In genomic region chr13:110350509-110350908, GRCh38 we compare ENCODE assay signal across 32 cellular contexts. TPM values are rescaled to one million over a fixed set of nuclear protein-coding genes. Genes with fewer than 3 reads are reported as not detected.
DNase-seq lines count a peak whose midpoint lies in the region; ATAC-seq and TF ChIP-seq lines count a peak whose summit lies in the region.
"Had no signal": no experiment of that assay in that cellular context is flagged by ENCODE, and none has a peak within 500 bp of the region (broad histone marks: within the 10 kb centered on the region; RNA-seq: fewer than 3 reads in every experiment).

No MANE protein-coding gene starts in this region.

- H3K36me3 Mint-ChIP-seq in osteocyte (ENCODE audit: unreplicated experiment), result peaks cover 15% of the 10 kb centered on the region
- H3K36me3 Mint-ChIP-seq: activated CD4-positive, alpha-beta memory T cell treated with anti-CD3 and anti-CD28 coated beads for 36 hours; activated naive CD4-positive, alpha-beta T cell treated with anti-CD3 and anti-CD28 coated beads, Interleukin-2, amount 50 U/mL, for 24 hours; immature natural killer cell; natural killer cell treated with Interleukin-12 subunit alpha and Interleukin-12 subunit beta and Interleukin-15 and Interleukin-18, amount 100 ng/mL, for 72 hours had no signal

- H3K4me1 Mint-ChIP-seq in osteocyte (ENCODE audit: unreplicated experiment), result peaks cover 88% of the 10 kb centered on the region
- H3K4me1 Mint-ChIP-seq: activated naive CD4-positive, alpha-beta T cell treated with anti-CD3 and anti-CD28 coated beads, Interleukin-2, amount 50 U/mL, for 24 hours; activated T-helper 17 cell treated with anti-CD3 and anti-CD28 coated beads, Interleukin-2, amount 50 U/mL, for 72 hours; immature natural killer cell had no signal

- no peak for TF ChIP-seq POLR2A in uterus (IDR thresholded peaks at IDR 0.05)
- no peak for TF ChIP-seq POLR2A in adrenal gland (IDR thresholded peaks at IDR 0.05)

- no peaks in the 10 kb centered on the region for H3K27me3 Mint-ChIP-seq in osteocyte (ENCODE audit: unreplicated experiment)
- H3K27me3 Mint-ChIP-seq: activated naive CD4-positive, alpha-beta T cell treated with anti-CD3 and anti-CD28 coated beads, Interleukin-2, amount 50 U/mL, for 24 hours; activated T-helper 17 cell treated with anti-CD3 and anti-CD28 coated beads, Interleukin-2, amount 50 U/mL, for 72 hours; type B pancreatic cell had no signal

- H3K27ac Mint-ChIP-seq in osteocyte (ENCODE audit: unreplicated experiment), result peak overlapping the region; percentile 82
- H3K27ac Mint-ChIP-seq: activated CD4-positive, alpha-beta memory T cell treated with anti-CD3 and anti-CD28 coated beads for 36 hours; activated T-helper 17 cell treated with anti-CD3 and anti-CD28 coated beads, Interleukin-2, amount 50 U/mL, for 72 hours; immature natural killer cell; natural killer cell treated with Interleukin-12 subunit alpha and Interleukin-12 subunit beta and Interleukin-15 and Interleukin-18, amount 100 ng/mL, for 72 hours; stimulated activated naive B cell treated with anti-CD40 and anti-IgM and Interleukin-4, amounts not matched to agents 10 μg/mL and 1 μg/mL and 100 μg/mL, for 72 hours; type B pancreatic cell had no signal

- H3K27ac ChIP-seq in WERI-Rb-1 (no peak overlapping the region), heart right ventricle (peak overlapping the region in 7 of 10 donors; percentile 13 to 76 (median 28)), uterus (peak overlapping the region; percentile 77 to 96), adrenal gland (no peak overlapping the region)
- H3K27ac ChIP-seq: C4-2B, gastrocnemius medialis had no signal

- no peak overlapping the region for H3K4me3 Mint-ChIP-seq in osteocyte (ENCODE audit: unreplicated experiment)
- H3K4me3 Mint-ChIP-seq: activated CD4-positive, alpha-beta memory T cell treated with anti-CD3 and anti-CD28 coated beads for 36 hours; activated naive CD4-positive, alpha-beta T cell treated with anti-CD3 and anti-CD28 coated beads, Interleukin-2, amount 50 U/mL, for 24 hours; activated T-helper 17 cell treated with anti-CD3 and anti-CD28 coated beads, Interleukin-2, amount 50 U/mL, for 72 hours; immature natural killer cell; natural killer cell treated with Interleukin-12 subunit alpha and Interleukin-12 subunit beta and Interleukin-15 and Interleukin-18, amount 100 ng/mL, for 72 hours; stimulated activated naive B cell treated with anti-CD40 and anti-IgM and Interleukin-4, amounts not matched to agents 10 μg/mL and 1 μg/mL and 100 μg/mL, for 72 hours; type B pancreatic cell had no signal

- DNase-seq in WERI-Rb-1, result peak; percentile 5
- DNase-seq in heart right ventricle, result no peak
- DNase-seq in osteocyte (ENCODE audit: extremely low spot score, unreplicated experiment), result no peak
- DNase-seq in uterus, result no peak
- DNase-seq in adrenal gland, result no peak
- no peak for DNase-seq in HK-2 (ENCODE audit: unreplicated experiment)
- DNase-seq: activated CD4-positive, alpha-beta memory T cell treated with anti-CD3 and anti-CD28 coated beads for 36 hours; aorta; Calu3; central memory CD4-positive, alpha-beta T cell; dermis blood vessel endothelial cell; DND-41; gastrocnemius medialis; hypothalamus; immature natural killer cell; midbrain; NCI-H1105; NCI-H2029; NCI-H2227 treated with DMSO at 0.1 percent for 48 hours; NCI-H69; stimulated activated CD4-positive, alpha-beta T cell treated with anti-CD3 and anti-CD28 coated beads, Interleukin-15, amount 100 ng/mL, for 24 hours; stimulated activated naive B cell treated with anti-CD40 and anti-IgM and Interleukin-4, amounts not matched to agents 10 μg/mL and 1 μg/mL and 100 μg/mL, for 72 hours; T-helper 1 cell had no signal

- H3K9me3 ChIP-seq in WERI-Rb-1 (ENCODE audit: severe bottlenecking) (no peaks in the 10 kb centered on the region), heart right ventricle (no peaks in the 10 kb centered on the region), uterus (no peaks in the 10 kb centered on the region), adrenal gland (replicated peaks in 1 of 3) (no peaks in the 10 kb centered on the region)
- H3K9me3 ChIP-seq: gastrocnemius medialis, HAP-1 had no signal

- H3K4me3 ChIP-seq in WERI-Rb-1 (ENCODE audit: low read depth, low read length) (no peak overlapping the region), heart right ventricle (no peak overlapping the region), uterus (no peak overlapping the region), adrenal gland (no peak overlapping the region)
- H3K4me3 ChIP-seq: gastrocnemius medialis, HAP-1, K562 had no signal

- 44 to 74% methylated on average over 3 of the region's 3 CpGs for WGBS in heart right ventricle, 2 donors
- WGBS in adrenal gland, 4 donors, result 83 to 93% (median 91%) methylated on average over 3 of the region's 3 CpGs

- TF ChIP-seq CTCF in WERI-Rb-1 (IDR thresholded peaks at IDR 0.05; ENCODE audit: low read depth, low read length) (no peak), heart right ventricle (IDR thresholded peaks at IDR 0.05) (no peak), osteocyte (IDR thresholded peaks at IDR 0.05) (no peak), uterus (IDR thresholded peaks at IDR 0.05) (no peak), adrenal gland (IDR thresholded peaks at IDR 0.05) (no peak)

- H3K36me3 ChIP-seq in WERI-Rb-1 (no peaks in the 10 kb centered on the region), heart right ventricle (peaks cover 0 to 19% (median 0%) of the 10 kb centered on the region in 9 donors), uterus (no peaks in the 10 kb centered on the region), adrenal gland (replicated peaks in 1 of 2) (no peaks in the 10 kb centered on the region)
- H3K36me3 ChIP-seq: gastrocnemius medialis, HAP-1 had no signal

- ATAC-seq in heart right ventricle (peak in 2 of 8 donors; percentile 30 to 34), HG02885 (IDR thresholded peaks at IDR 0.05; ENCODE audit: poor library complexity, unreplicated experiment) (no peak)
- ATAC-seq: activated T-helper 17 cell treated with anti-CD3 and anti-CD28 coated beads, Interleukin-2, amount 50 U/mL, for 72 hours; gastrocnemius medialis; K562; natural killer cell treated with Interleukin-12 subunit alpha and Interleukin-12 subunit beta and Interleukin-15 and Interleukin-18, amount 100 ng/mL, for 72 hours; Panc1; stimulated activated naive B cell treated with anti-CD40 and anti-IgM and Interleukin-4, amounts not matched to agents 10 μg/mL and 1 μg/mL and 100 μg/mL, for 72 hours had no signal

- H3K4me1 ChIP-seq in heart right ventricle (peaks cover 25 to 94% (median 72%) of the 10 kb centered on the region in 9 donors), uterus (peaks cover 15 to 16% of the 10 kb centered on the region in 2 donors), adrenal gland (replicated peaks in 1 of 2) (peaks cover 0 to 23% of the 10 kb centered on the region in 2 donors)
- H3K4me1 ChIP-seq: HAP-1 had no signal

- intact Hi-C loops in heart right ventricle (cut with DNase I), result no loop called here
- intact Hi-C loops in uterus (cut with DNase I; ENCODE audit: low total_unique reads), result no loop called here
- intact Hi-C loops in adrenal gland (cut with DNase I), result no loop called here

- H3K27me3 ChIP-seq in WERI-Rb-1 (ENCODE audit: insufficient read depth, low read depth, severe bottlenecking), result no peaks in the 10 kb centered on the region
- H3K27me3 ChIP-seq in heart right ventricle, result no peaks in the 10 kb centered on the region
- no peaks in the 10 kb centered on the region for H3K27me3 ChIP-seq in uterus
- H3K27me3 ChIP-seq in adrenal gland, result no peaks in the 10 kb centered on the region
- H3K27me3 ChIP-seq: gastrocnemius medialis had no signal

- H3K9me3 Mint-ChIP-seq in osteocyte (ENCODE audit: unreplicated experiment), result no peaks in the 10 kb centered on the region
- H3K9me3 Mint-ChIP-seq: activated CD4-positive, alpha-beta memory T cell treated with anti-CD3 and anti-CD28 coated beads for 36 hours; activated naive CD4-positive, alpha-beta T cell treated with anti-CD3 and anti-CD28 coated beads, Interleukin-2, amount 50 U/mL, for 24 hours; activated T-helper 17 cell treated with anti-CD3 and anti-CD28 coated beads, Interleukin-2, amount 50 U/mL, for 72 hours; immature natural killer cell; natural killer cell treated with Interleukin-12 subunit alpha and Interleukin-12 subunit beta and Interleukin-15 and Interleukin-18, amount 100 ng/mL, for 72 hours; stimulated activated naive B cell treated with anti-CD40 and anti-IgM and Interleukin-4, amounts not matched to agents 10 μg/mL and 1 μg/mL and 100 μg/mL, for 72 hours; type B pancreatic cell had no signal

RNA-seq across cellular contexts. Expression of gene COL4A2, which starts 43.4 kb away (rescaled TPM):
- total RNA-seq in heart right ventricle (100 to 1,000 TPM in 7 of 10 donors, 10 to 100 TPM in 3; 81.7 to 301 (median 128) TPM), osteocyte (2,001 and 2,067 TPM in 2 replicates), uterus (100 to 1,000 TPM; 157 to 606 (median 284) TPM), adrenal gland (100 to 1,000 TPM; 114 to 852 (median 175) TPM)
- polyA plus RNA-seq in heart right ventricle (100 to 1,000 TPM; 111 to 265 TPM), adrenal gland (100 to 1,000 TPM in 1 of 3 donors, 10 to 100 TPM in 2; 70.9 to 168 (median 77.8) TPM)
- total RNA-seq: activated CD4-positive, alpha-beta memory T cell treated with anti-CD3 and anti-CD28 coated beads for 36 hours; natural killer cell treated with Interleukin-12 subunit alpha and Interleukin-12 subunit beta and Interleukin-15 and Interleukin-18, amount 100 ng/mL, for 72 hours had no signal
- polyA plus RNA-seq: immature natural killer cell had no signal

RNA-seq across cellular contexts. Expression of gene COL4A1, which starts 43.6 kb away (rescaled TPM):
- total RNA-seq in heart right ventricle, result 100 to 1,000 TPM in 7 of 10 donors, 10 to 100 TPM in 3; 96.3 to 342 (median 147) TPM
- polyA plus RNA-seq in heart right ventricle, result 100 to 1,000 TPM in 1 of 2 donors, 10 to 100 TPM in 1; 83.3 to 234 TPM
- total RNA-seq in osteocyte, result 3,181 and 3,589 TPM in 2 replicates
- total RNA-seq in uterus, result 100 to 1,000 TPM; 164 to 737 (median 209) TPM
- total RNA-seq in adrenal gland, result 100 to 1,000 TPM; 124 to 364 (median 207) TPM
- 100 to 1,000 TPM in 2 of 3 donors, 10 to 100 TPM in 1; 62.4 to 127 (median 121) TPM for polyA plus RNA-seq in adrenal gland
- total RNA-seq: activated CD4-positive, alpha-beta memory T cell treated with anti-CD3 and anti-CD28 coated beads for 36 hours; activated T-helper 17 cell treated with anti-CD3 and anti-CD28 coated beads, Interleukin-2, amount 50 U/mL, for 72 hours; natural killer cell treated with Interleukin-12 subunit alpha and Interleukin-12 subunit beta and Interleukin-15 and Interleukin-18, amount 100 ng/mL, for 72 hours had no signal
- polyA plus RNA-seq: immature natural killer cell, K562 had no signal

Comparison
In these comparisons a context has a peak if more than half of its experiments do, and no peak if none do; other contexts are left out.
1. H3K27ac ChIP-seq: peak in heart right ventricle (7 of 10) and uterus (2 of 2); none in WERI-Rb-1 (single experiment) and adrenal gland (0 of 5).